19 cellular contexts compared by ENCODE assay signal in the genomic region with DNA sequence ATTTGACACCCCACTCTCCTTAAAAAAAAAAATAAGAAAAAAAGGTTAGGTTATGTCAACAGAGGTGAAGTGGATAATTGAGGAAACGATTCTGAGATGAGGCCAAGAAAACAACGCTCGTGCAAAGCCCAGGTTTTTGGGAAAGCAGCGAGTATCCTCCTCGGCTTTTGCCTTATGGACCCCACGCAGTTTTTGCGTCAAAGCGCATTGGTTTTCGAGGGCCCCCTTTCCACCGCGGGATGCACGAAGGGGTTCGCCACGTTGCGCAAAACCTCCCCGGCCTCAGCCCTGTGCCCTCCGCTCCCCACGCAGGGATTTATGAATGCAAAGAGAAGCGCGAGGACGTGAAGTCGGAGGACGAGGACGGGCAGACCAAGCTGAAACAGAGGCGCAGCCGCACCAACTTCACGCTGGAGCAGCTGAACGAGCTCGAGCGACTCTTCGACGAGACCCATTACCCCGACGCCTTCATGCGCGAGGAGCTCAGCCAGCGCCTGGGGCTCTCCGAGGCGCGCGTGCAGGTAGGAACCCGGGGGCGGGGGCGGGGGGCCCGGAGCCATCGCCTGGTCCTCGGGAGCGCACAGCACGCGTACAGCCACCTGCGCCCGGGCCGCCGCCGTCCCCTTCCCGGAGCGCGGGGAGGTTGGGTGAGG. TPM values are rescaled to one million over a fixed set of nuclear protein-coding genes. Genes with fewer than 3 reads are reported as not detected.
"Had no signal": no experiment of that assay in that cellular context is flagged by ENCODE, and none has a peak within 500 bp of the region (broad histone marks: within the 10 kb centered on the region; RNA-seq: fewer than 3 reads in every experiment).

No MANE protein-coding gene starts in this region.

- H3K4me3 Mint-ChIP-seq: activated B cell treated with CpG ODN at 0.5 μM for 24 hours; activated CD8-positive, alpha-beta T cell treated with anti-CD3 and anti-CD28 coated beads for 36 hours; activated naive CD8-positive, alpha-beta T cell treated with anti-CD3 and anti-CD28 coated beads, Interleukin-2, amount 10 ng/mL, durations not matched to agents 7 days and 5 days; central memory CD8-positive, alpha-beta T cell had no signal

- H3K36me3 Mint-ChIP-seq: activated naive CD8-positive, alpha-beta T cell treated with anti-CD3 and anti-CD28 coated beads, Interleukin-2, amount 10 ng/mL, durations not matched to agents 7 days and 5 days had no signal

- DNase-seq: activated B cell treated with CpG ODN at 0.5 μM for 24 hours; activated CD4-positive, alpha-beta T cell treated with anti-CD3 and anti-CD28 coated beads for 48 hours; activated CD8-positive, alpha-beta T cell treated with anti-CD3 and anti-CD28 coated beads for 36 hours; activated gamma-delta T cell; activated naive CD8-positive, alpha-beta T cell treated with anti-CD3 and anti-CD28 coated beads, Interleukin-2, amount 10 ng/mL, durations not matched to agents 7 days and 5 days; activated T-cell treated with anti-CD3 and anti-CD28 coated beads, Interleukin-2, amount 50 U/mL, for 48 hours; anterior cingulate cortex; brain microvascular endothelial cell; cortex of kidney; effector CD8-positive, alpha-beta T cell; foreskin melanocyte; midbrain; stimulated activated CD4-positive, alpha-beta T cell treated with anti-CD3 and anti-CD28 coated beads, Interleukin-4, amount 100 ng/mL, for 24 hours; stimulated activated CD8-positive, alpha-beta memory T cell treated with anti-CD3 and anti-CD28 coated beads, Interleukin-4, amount 100 ng/mL, for 48 hours; stimulated activated naive CD4-positive, alpha-beta T cell treated with Interleukin-2 at 50 U/mL for 16 hours; T-helper 2 cell; trophoblast cell had no signal

- H3K9me3 ChIP-seq: neutrophil had no signal

- H3K9me3 Mint-ChIP-seq: activated B cell treated with CpG ODN at 0.5 μM for 24 hours; activated CD8-positive, alpha-beta T cell treated with anti-CD3 and anti-CD28 coated beads for 36 hours had no signal

- H3K36me3 ChIP-seq: brain microvascular endothelial cell, neutrophil had no signal

- ATAC-seq: activated CD8-positive, alpha-beta T cell treated with anti-CD3 and anti-CD28 coated beads for 36 hours had no signal

- H3K27ac Mint-ChIP-seq: activated B cell treated with CpG ODN at 0.5 μM for 24 hours; activated CD8-positive, alpha-beta T cell treated with anti-CD3 and anti-CD28 coated beads for 36 hours had no signal

RNA-seq across cellular contexts. Expression of gene SHOX, which starts 3.8 kb away (rescaled TPM):
- total RNA-seq: activated B cell treated with CpG ODN at 0.5 μM for 24 hours; activated CD8-positive, alpha-beta T cell treated with anti-CD3 and anti-CD28 coated beads for 36 hours; activated naive CD8-positive, alpha-beta T cell treated with anti-CD3 and anti-CD28 coated beads, Interleukin-2, amount 10 ng/mL, durations not matched to agents 7 days and 5 days had no signal
